In genomic region chr12:116882742-116883141, GRCh38 we compare ENCODE assay signal across 8 cellular contexts. TPM values are rescaled to one million over a fixed set of nuclear protein-coding genes. Genes with fewer than 3 reads are reported as not detected.
DNase-seq lines count a peak whose midpoint lies in the region; ATAC-seq and TF ChIP-seq lines count a peak whose summit lies in the region.

No MANE protein-coding gene starts in this region.

- H3K4me3 ChIP-seq in fibroblast of lung (replicated peaks in 1 of 4; ENCODE audit: control extremely low read depth in 1 of 4, insufficient read depth in 1 of 4, low read depth in 3 of 4, low read length in 4 of 4) (no peak overlapping the region), smooth muscle cell (no peak overlapping the region)

- H3K9ac ChIP-seq in fibroblast of lung (ENCODE audit: insufficient read depth, low read length) (no peak overlapping the region), smooth muscle cell (ENCODE audit: low read depth) (no peak overlapping the region)

- H3K36me3 ChIP-seq in fibroblast of lung (ENCODE audit: control insufficient read depth, insufficient read depth, low read length) (no peaks in the 10 kb centered on the region), smooth muscle cell (ENCODE audit: low read depth) (no peaks in the 10 kb centered on the region)

- CTCF ChIA-PET in activated naive CD4-positive, alpha-beta T cell treated with anti-CD3 and anti-CD28 coated beads for 36 hours (lab: Charles Lee) = interaction anchor here (0.6 to 1.2 kb wide), 5 partner anchors 62 to 242 kb away, joined by 3 to 6 read pairs (median 4); no protein-coding TSS in a partner anchor

- intact Hi-C loops in activated naive CD4-positive, alpha-beta T cell treated with anti-CD3 and anti-CD28 coated beads for 36 hours (cut with micrococcal nuclease) = loop anchor here (1.0 kb wide), 1 partner anchor 179 kb away; no protein-coding TSS in a partner anchor

- peaks cover 45% of the 10 kb centered on the region for H3K27me3 ChIP-seq in fibroblast of lung (ENCODE audit: control insufficient read depth, insufficient read depth, low read length)
- H3K27me3 ChIP-seq in smooth muscle cell (ENCODE audit: low read depth) = peaks cover 82% of the 10 kb centered on the region

- 29% methylated on average over 6 of the region's 6 CpGs for WGBS in smooth muscle cell (ENCODE audit: low lambda C conversion rate)

- DNase-seq in activated naive CD4-positive, alpha-beta T cell treated with anti-CD3 and anti-CD28 coated beads for 36 hours = peak; percentile 6
- DNase-seq in activated naive CD4-positive, alpha-beta T cell (lab: John Stamatoyannopoulos, UW) = no peak
- DNase-seq in NCI-H69 (lab: John Stamatoyannopoulos, UW) (peak; percentile 86), fibroblast of lung (ENCODE audit: low read depth in 2 of 2) (peak; percentile 39 to 53), smooth muscle cell (lab: John Stamatoyannopoulos, UW; ENCODE audit: unreplicated experiment) (no peak)
- no peak for DNase-seq in activated CD4-positive, alpha-beta T cell treated with anti-CD3 and anti-CD28 coated beads for 4 hours
- no peak for DNase-seq in activated CD4-positive, alpha-beta T cell treated with anti-CD3 and anti-CD28 coated beads for 1 hour

- no peak overlapping the region for H3K4me3 Mint-ChIP-seq in activated naive CD4-positive, alpha-beta T cell treated with anti-CD3 and anti-CD28 coated beads for 36 hours

- no peak for ATAC-seq in HG03460 (IDR thresholded peaks at IDR 0.05; ENCODE audit: unreplicated experiment)

- H3K9me3 ChIP-seq in fibroblast of lung (ENCODE audit: control insufficient read depth, insufficient read depth, low read depth, low read length) (no peaks in the 10 kb centered on the region), smooth muscle cell (replicated peaks; ENCODE audit: low read depth) (no peaks in the 10 kb centered on the region)

- H4K20me1 ChIP-seq in fibroblast of lung (ENCODE audit: control insufficient read depth, extremely low read depth, insufficient read depth, low read length) (no peaks in the 10 kb centered on the region), smooth muscle cell (ENCODE audit: low read depth) (no peaks in the 10 kb centered on the region)

- no peaks in the 10 kb centered on the region for H3F3A ChIP-seq in smooth muscle cell (ENCODE audit: low read depth)

- no peaks in the 10 kb centered on the region for H3K9me3 Mint-ChIP-seq in activated naive CD4-positive, alpha-beta T cell treated with anti-CD3 and anti-CD28 coated beads for 36 hours

- no peaks in the 10 kb centered on the region for H3K79me2 ChIP-seq in fibroblast of lung (ENCODE audit: control insufficient read depth, insufficient read depth, low read length)
- no peaks in the 10 kb centered on the region for H3K79me2 ChIP-seq in smooth muscle cell (ENCODE audit: low read depth)

- no peak overlapping the region for H3K4me2 ChIP-seq in fibroblast of lung (ENCODE audit: extremely low read depth, insufficient read depth, low read length)
- H3K4me2 ChIP-seq in smooth muscle cell = no peak overlapping the region

- H3K36me3 Mint-ChIP-seq in activated naive CD4-positive, alpha-beta T cell treated with anti-CD3 and anti-CD28 coated beads for 36 hours (ENCODE audit: low read depth) = no peaks in the 10 kb centered on the region

- H3K27ac ChIP-seq in fibroblast of lung (ENCODE audit: insufficient read depth, low read length) (no peak overlapping the region), smooth muscle cell (ENCODE audit: low read depth) (no peak overlapping the region)

- peaks cover 51% of the 10 kb centered on the region for H3K27me3 Mint-ChIP-seq in activated naive CD4-positive, alpha-beta T cell treated with anti-CD3 and anti-CD28 coated beads for 36 hours (ENCODE audit: low read depth)

- H3K27ac Mint-ChIP-seq in activated naive CD4-positive, alpha-beta T cell treated with anti-CD3 and anti-CD28 coated beads for 36 hours = no peak overlapping the region

- peak; percentile 25 to 30 for TF ChIP-seq CTCF in fibroblast of lung (conservative IDR thresholded peaks at IDR 0.05 in 1 of 2, IDR thresholded peaks at IDR 0.05 in 1 of 2; ENCODE audit: low read depth in 1 of 2, low read length in 2 of 2)
- TF ChIP-seq CTCF in smooth muscle cell (IDR thresholded peaks at IDR 0.05; ENCODE audit: borderline replicate concordance, insufficient read depth, poor library complexity, severe bottlenecking) = peak; percentile 11

- H3K4me1 ChIP-seq in fibroblast of lung (ENCODE audit: control insufficient read depth, extremely low read depth, insufficient read depth, low read length) = no peaks in the 10 kb centered on the region
- H3K4me1 ChIP-seq in smooth muscle cell (ENCODE audit: low read depth) = peaks cover 27% of the 10 kb centered on the region

- H3K4me1 Mint-ChIP-seq in activated naive CD4-positive, alpha-beta T cell treated with anti-CD3 and anti-CD28 coated beads for 36 hours (ENCODE audit: low read depth) = peaks cover 26% of the 10 kb centered on the region

- H2AFZ ChIP-seq in fibroblast of lung (ENCODE audit: low read length) = no peak overlapping the region
- H2AFZ ChIP-seq in smooth muscle cell (ENCODE audit: low read depth) = no peak overlapping the region

RNA-seq across cellular contexts. Expression of gene HRK, which starts 1.5 kb away (rescaled TPM):
- not detected for total RNA-seq in activated naive CD4-positive, alpha-beta T cell treated with anti-CD3 and anti-CD28 coated beads for 36 hours
- total RNA-seq in fibroblast of lung = under 0.01 TPM in 2 replicates
- polyA plus RNA-seq in fibroblast of lung = 0.02 and 0.08 TPM in 2 replicates
- 0.01 TPM in 1 of 2 replicates, not detected in the other for polyA plus RNA-seq in fibroblast of lung (2012)
- polyA minus RNA-seq in fibroblast of lung (ENCODE audit: low replicate concordance) = 0.20 TPM in 1 of 2 replicates, not detected in the other
- 0.04 TPM in 1 of 2 replicates, not detected in the other for total RNA-seq in smooth muscle cell
- polyA plus RNA-seq in smooth muscle cell = not detected in 2 replicates

RNA-seq across cellular contexts. Expression of gene FBXW8, which starts 28.0 kb away (rescaled TPM):
- total RNA-seq in activated naive CD4-positive, alpha-beta T cell treated with anti-CD3 and anti-CD28 coated beads for 36 hours = 1 to 10 TPM; 6.4 to 6.5 TPM
- total RNA-seq in fibroblast of lung = 10.8 and 11.7 TPM in 2 replicates
- polyA plus RNA-seq in fibroblast of lung = 20.9 and 21.4 TPM in 2 replicates
- polyA plus RNA-seq in fibroblast of lung (2012) = 15.6 and 18.4 TPM in 2 replicates
- 46.3 and 50.8 TPM in 2 replicates for polyA minus RNA-seq in fibroblast of lung (ENCODE audit: low replicate concordance)
- total RNA-seq in smooth muscle cell = 13.4 and 18.3 TPM in 2 replicates
- 14.3 and 16.9 TPM in 2 replicates for polyA plus RNA-seq in smooth muscle cell

Comparison
In these comparisons a context has a peak if more than half of its experiments do, and no peak if none do; other contexts are left out.
1. DNase-seq: peak in activated naive CD4-positive, alpha-beta T cell treated with anti-CD3 and anti-CD28 coated beads for 36 hours (single experiment), NCI-H69 (single experiment) and fibroblast of lung (2 of 2); none in activated naive CD4-positive, alpha-beta T cell (0 of 4), smooth muscle cell (single experiment), activated CD4-positive, alpha-beta T cell treated with anti-CD3 and anti-CD28 coated beads for 4 hours (0 of 2) and activated CD4-positive, alpha-beta T cell treated with anti-CD3 and anti-CD28 coated beads for 1 hour (single experiment).